Comparison of ENCODE assay signal across 24 cellular contexts in genomic region chr16:19560078-19560477, GRCh38.
"Had no signal": no experiment of that assay in that cellular context is flagged by ENCODE, and none has a peak within 500 bp of the region (broad histone marks: within the 10 kb centered on the region; RNA-seq: fewer than 3 reads in every experiment).

No MANE protein-coding gene starts in this region.

- H3K9ac ChIP-seq: neural progenitor cell, parathyroid adenoma had no signal

- H3K4me1 ChIP-seq: neural progenitor cell had no signal

- H3K4me3 ChIP-seq: neural progenitor cell, ovary, psoas muscle, sigmoid colon, stomach, thoracic aorta, thyroid gland, tibial nerve, upper lobe of left lung, vagina had no signal

- H3K36me3 Mint-ChIP-seq: natural killer cell treated with Interleukin-12 subunit alpha and Interleukin-12 subunit beta and Interleukin-15 and Interleukin-18, amount 100 ng/mL, for 72 hours had no signal

- H3K27ac ChIP-seq: neural progenitor cell, ovary, parathyroid adenoma, psoas muscle, sigmoid colon, stomach, thoracic aorta, thyroid gland, tibial nerve, upper lobe of left lung, vagina had no signal

- H3K36me3 ChIP-seq: neural progenitor cell, ovary, thoracic aorta had no signal

- DNase-seq: nephron progenitor cell; occipital lobe; ovary; posterior cingulate gyrus; psoas muscle; sigmoid colon; stimulated activated CD4-positive, alpha-beta T cell treated with anti-CD3 and anti-CD28 coated beads, Interleukin-2, amount 100 ng/mL, for 24 hours; stimulated activated naive B cell treated with anti-CD40 and anti-IgM and Interleukin-4, amounts not matched to agents 10 μg/mL and 1 μg/mL and 100 μg/mL, for 72 hours; stimulated activated naive CD4-positive, alpha-beta T cell treated with Interleukin-2 at 50 U/mL for 16 hours; stomach; thyroid gland; upper lobe of left lung had no signal

- H2AFZ ChIP-seq: neural progenitor cell, parathyroid adenoma had no signal

- H3K27me3 Mint-ChIP-seq: naive thymus-derived CD4-positive, alpha-beta T cell; natural killer cell treated with Interleukin-12 subunit alpha and Interleukin-12 subunit beta and Interleukin-15 and Interleukin-18, amount 100 ng/mL, for 72 hours; progenitor cell of endocrine pancreas; stimulated activated naive B cell treated with anti-CD40 and anti-IgM and Interleukin-4, amounts not matched to agents 10 μg/mL and 1 μg/mL and 100 μg/mL, for 72 hours; stimulated activated naive CD8-positive, alpha-beta T cell treated with anti-CD3 and anti-CD28 coated beads, Interleukin-15, Interleukin-2, amounts not matched to agents 100 ng/mL and 50 ng/mL, for 24 hours had no signal

- H3K9me3 ChIP-seq: ovary, thoracic aorta, thyroid gland, upper lobe of left lung, vagina had no signal

- FAIRE-seq: small intestine, urothelium cell line had no signal

- H3K4me2 ChIP-seq: neural progenitor cell had no signal

- H3K27me3 ChIP-seq: neural progenitor cell, ovary, sigmoid colon, stomach, thyroid gland, tibial nerve, upper lobe of left lung, vagina had no signal

- H3K27ac Mint-ChIP-seq: nephron progenitor cell; neural progenitor cell; progenitor cell of endocrine pancreas; stimulated activated effector memory CD8-positive, alpha-beta T cell treated with anti-CD3 and anti-CD28 coated beads, Interleukin-12 subunit alpha, Interleukin-12 subunit beta, amount 100 ng/mL, for 72 hours; stimulated activated naive B cell treated with anti-CD40 and anti-IgM and Interleukin-4, amounts not matched to agents 10 μg/mL and 1 μg/mL and 100 μg/mL, for 72 hours; stimulated activated naive CD8-positive, alpha-beta T cell treated with anti-CD3 and anti-CD28 coated beads, Interleukin-15, Interleukin-2, amounts not matched to agents 100 ng/mL and 50 ng/mL, for 24 hours had no signal

- H3K9me3 Mint-ChIP-seq: natural killer cell treated with Interleukin-12 subunit alpha and Interleukin-12 subunit beta and Interleukin-15 and Interleukin-18, amount 100 ng/mL, for 72 hours; stimulated activated naive CD8-positive, alpha-beta T cell treated with anti-CD3 and anti-CD28 coated beads, Interleukin-15, Interleukin-2, amounts not matched to agents 100 ng/mL and 50 ng/mL, for 24 hours had no signal

- H3K4me3 Mint-ChIP-seq: naive thymus-derived CD4-positive, alpha-beta T cell; natural killer cell treated with Interleukin-12 subunit alpha and Interleukin-12 subunit beta and Interleukin-15 and Interleukin-18, amount 100 ng/mL, for 72 hours; nephron progenitor cell; neural progenitor cell; stimulated activated effector memory CD8-positive, alpha-beta T cell treated with anti-CD3 and anti-CD28 coated beads, Interleukin-12 subunit alpha, Interleukin-12 subunit beta, amount 100 ng/mL, for 72 hours; stimulated activated naive B cell treated with anti-CD40 and anti-IgM and Interleukin-4, amounts not matched to agents 10 μg/mL and 1 μg/mL and 100 μg/mL, for 72 hours; stimulated activated naive CD8-positive, alpha-beta T cell treated with anti-CD3 and anti-CD28 coated beads, Interleukin-15, Interleukin-2, amounts not matched to agents 100 ng/mL and 50 ng/mL, for 24 hours had no signal

- ATAC-seq: naive thymus-derived CD4-positive, alpha-beta T cell; natural killer cell treated with Interleukin-12 subunit alpha and Interleukin-12 subunit beta and Interleukin-15 and Interleukin-18, amount 100 ng/mL, for 72 hours; psoas muscle; stimulated activated effector memory CD8-positive, alpha-beta T cell treated with anti-CD3 and anti-CD28 coated beads, Interleukin-12 subunit alpha, Interleukin-12 subunit beta, amount 100 ng/mL, for 72 hours; stimulated activated naive B cell treated with anti-CD40 and anti-IgM and Interleukin-4, amounts not matched to agents 10 μg/mL and 1 μg/mL and 100 μg/mL, for 72 hours had no signal
